Comparison of ENCODE assay signal across 1 cellular context in the genomic region with DNA sequence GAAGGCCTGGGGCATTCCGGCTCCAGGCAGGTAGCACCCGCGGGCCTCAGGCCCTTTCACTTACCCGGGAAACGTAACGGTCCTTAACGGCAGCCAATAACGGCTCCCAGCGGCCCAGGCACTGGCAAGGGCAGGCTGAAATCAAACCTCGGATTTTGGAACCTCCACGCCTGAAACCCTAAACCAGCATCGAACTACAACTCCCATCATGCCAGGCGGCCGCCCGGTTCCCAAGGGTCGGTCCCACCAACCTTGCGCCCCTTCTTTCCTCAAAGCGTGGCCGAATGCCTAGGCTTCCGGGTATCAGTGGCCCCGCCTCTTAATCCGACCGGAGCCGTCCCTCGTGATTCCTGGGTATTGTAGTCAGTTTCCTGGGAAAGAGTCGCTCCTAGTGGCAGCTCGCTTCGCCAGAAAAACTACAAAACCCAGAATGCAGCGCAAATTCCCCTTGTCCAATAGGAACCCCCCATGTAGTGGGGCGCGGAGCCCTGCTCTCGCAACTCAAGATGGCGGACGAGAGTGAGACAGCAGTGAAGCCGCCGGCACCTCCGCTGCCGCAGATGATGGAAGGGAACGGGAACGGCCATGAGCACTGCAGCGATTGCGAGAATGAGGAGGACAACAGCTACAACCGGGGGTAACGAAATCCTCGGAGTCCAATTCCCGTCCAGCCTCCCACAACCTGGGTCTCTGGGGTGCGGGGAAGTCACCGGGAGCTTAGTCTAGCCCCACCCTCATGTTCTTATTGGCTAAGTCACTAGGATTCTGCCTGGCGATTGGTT.
TF ChIP-seq lines count a peak whose summit lies in the region.

A gene (plus strand): TSS at position 494 of the 782 bp plus-strand sequence. CDS start 13 bp downstream, at position 507.

TF ChIP-seq in WTC11, 78 proteins besides CTCF, POLR2A, EP300 and RAD21 (continued from another document):
- TF ChIP-seq, protein P1, sequence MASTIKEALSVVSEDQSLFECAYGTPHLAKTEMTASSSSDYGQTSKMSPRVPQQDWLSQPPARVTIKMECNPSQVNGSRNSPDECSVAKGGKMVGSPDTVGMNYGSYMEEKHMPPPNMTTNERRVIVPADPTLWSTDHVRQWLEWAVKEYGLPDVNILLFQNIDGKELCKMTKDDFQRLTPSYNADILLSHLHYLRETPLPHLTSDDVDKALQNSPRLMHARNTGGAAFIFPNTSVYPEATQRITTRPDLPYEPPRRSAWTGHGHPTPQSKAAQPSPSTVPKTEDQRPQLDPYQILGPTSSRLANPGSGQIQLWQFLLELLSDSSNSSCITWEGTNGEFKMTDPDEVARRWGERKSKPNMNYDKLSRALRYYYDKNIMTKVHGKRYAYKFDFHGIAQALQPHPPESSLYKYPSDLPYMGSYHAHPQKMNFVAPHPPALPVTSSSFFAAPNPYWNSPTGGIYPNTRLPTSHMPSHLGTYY (CRISPR knock-in tag; IDR thresholded peaks at IDR 0.05), result no peak
- no peak for TF ChIP-seq CREB1 (CRISPR knock-in tag; IDR thresholded peaks at IDR 0.05)
- TF ChIP-seq SOX15 (CRISPR knock-in tag; IDR thresholded peaks at IDR 0.05), result no peak
- TF ChIP-seq ZNF671 (CRISPR knock-in tag; IDR thresholded peaks at IDR 0.05), result no peak
- TF ChIP-seq, protein P2, sequence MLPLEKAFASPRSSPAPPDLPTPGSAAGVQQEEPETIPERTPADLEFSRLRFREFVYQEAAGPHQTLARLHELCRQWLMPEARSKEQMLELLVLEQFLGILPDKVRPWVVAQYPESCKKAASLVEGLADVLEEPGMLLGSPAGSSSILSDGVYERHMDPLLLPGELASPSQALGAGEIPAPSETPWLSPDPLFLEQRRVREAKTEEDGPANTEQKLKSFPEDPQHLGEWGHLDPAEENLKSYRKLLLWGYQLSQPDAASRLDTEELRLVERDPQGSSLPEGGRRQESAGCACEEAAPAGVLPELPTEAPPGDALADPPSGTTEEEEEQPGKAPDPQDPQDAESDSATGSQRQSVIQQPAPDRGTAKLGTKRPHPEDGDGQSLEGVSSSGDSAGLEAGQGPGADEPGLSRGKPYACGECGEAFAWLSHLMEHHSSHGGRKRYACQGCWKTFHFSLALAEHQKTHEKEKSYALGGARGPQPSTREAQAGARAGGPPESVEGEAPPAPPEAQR (CRISPR knock-in tag; IDR thresholded peaks at IDR 0.05), result no peak
- no peak for TF ChIP-seq ZNF416 (CRISPR knock-in tag; IDR thresholded peaks at IDR 0.05)
- TF ChIP-seq FOXK1 (CRISPR knock-in tag; IDR thresholded peaks at IDR 0.05), result peak; percentile 35; the same call in 1 of the 2 replicates
- TF ChIP-seq NR3C1 (CRISPR knock-in tag; conservative IDR thresholded peaks at IDR 0.05; ENCODE audit: low read depth), result no peak
- no peak for TF ChIP-seq SMAD3 (CRISPR knock-in tag; IDR thresholded peaks at IDR 0.05; ENCODE audit: borderline replicate concordance)
- TF ChIP-seq, protein P3, sequence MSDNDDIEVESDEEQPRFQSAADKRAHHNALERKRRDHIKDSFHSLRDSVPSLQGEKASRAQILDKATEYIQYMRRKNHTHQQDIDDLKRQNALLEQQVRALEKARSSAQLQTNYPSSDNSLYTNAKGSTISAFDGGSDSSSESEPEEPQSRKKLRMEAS (CRISPR knock-in tag; IDR thresholded peaks at IDR 0.05), result peak; percentile 56
- TF ChIP-seq, protein P4, sequence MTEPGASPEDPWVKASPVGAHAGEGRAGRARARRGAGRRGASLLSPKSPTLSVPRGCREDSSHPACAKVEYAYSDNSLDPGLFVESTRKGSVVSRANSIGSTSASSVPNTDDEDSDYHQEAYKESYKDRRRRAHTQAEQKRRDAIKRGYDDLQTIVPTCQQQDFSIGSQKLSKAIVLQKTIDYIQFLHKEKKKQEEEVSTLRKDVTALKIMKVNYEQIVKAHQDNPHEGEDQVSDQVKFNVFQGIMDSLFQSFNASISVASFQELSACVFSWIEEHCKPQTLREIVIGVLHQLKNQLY (CRISPR knock-in tag; IDR thresholded peaks at IDR 0.05), result no peak
- TF ChIP-seq, protein P5, sequence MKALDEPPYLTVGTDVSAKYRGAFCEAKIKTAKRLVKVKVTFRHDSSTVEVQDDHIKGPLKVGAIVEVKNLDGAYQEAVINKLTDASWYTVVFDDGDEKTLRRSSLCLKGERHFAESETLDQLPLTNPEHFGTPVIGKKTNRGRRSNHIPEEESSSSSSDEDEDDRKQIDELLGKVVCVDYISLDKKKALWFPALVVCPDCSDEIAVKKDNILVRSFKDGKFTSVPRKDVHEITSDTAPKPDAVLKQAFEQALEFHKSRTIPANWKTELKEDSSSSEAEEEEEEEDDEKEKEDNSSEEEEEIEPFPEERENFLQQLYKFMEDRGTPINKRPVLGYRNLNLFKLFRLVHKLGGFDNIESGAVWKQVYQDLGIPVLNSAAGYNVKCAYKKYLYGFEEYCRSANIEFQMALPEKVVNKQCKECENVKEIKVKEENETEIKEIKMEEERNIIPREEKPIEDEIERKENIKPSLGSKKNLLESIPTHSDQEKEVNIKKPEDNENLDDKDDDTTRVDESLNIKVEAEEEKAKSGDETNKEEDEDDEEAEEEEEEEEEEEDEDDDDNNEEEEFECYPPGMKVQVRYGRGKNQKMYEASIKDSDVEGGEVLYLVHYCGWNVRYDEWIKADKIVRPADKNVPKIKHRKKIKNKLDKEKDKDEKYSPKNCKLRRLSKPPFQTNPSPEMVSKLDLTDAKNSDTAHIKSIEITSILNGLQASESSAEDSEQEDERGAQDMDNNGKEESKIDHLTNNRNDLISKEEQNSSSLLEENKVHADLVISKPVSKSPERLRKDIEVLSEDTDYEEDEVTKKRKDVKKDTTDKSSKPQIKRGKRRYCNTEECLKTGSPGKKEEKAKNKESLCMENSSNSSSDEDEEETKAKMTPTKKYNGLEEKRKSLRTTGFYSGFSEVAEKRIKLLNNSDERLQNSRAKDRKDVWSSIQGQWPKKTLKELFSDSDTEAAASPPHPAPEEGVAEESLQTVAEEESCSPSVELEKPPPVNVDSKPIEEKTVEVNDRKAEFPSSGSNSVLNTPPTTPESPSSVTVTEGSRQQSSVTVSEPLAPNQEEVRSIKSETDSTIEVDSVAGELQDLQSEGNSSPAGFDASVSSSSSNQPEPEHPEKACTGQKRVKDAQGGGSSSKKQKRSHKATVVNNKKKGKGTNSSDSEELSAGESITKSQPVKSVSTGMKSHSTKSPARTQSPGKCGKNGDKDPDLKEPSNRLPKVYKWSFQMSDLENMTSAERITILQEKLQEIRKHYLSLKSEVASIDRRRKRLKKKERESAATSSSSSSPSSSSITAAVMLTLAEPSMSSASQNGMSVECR (CRISPR knock-in tag; IDR thresholded peaks at IDR 0.05; ENCODE audit: borderline replicate concordance), result 0 out of 2 replicates have a peak, but pooled peaks have one; percentile 18
- TF ChIP-seq, protein P6, sequence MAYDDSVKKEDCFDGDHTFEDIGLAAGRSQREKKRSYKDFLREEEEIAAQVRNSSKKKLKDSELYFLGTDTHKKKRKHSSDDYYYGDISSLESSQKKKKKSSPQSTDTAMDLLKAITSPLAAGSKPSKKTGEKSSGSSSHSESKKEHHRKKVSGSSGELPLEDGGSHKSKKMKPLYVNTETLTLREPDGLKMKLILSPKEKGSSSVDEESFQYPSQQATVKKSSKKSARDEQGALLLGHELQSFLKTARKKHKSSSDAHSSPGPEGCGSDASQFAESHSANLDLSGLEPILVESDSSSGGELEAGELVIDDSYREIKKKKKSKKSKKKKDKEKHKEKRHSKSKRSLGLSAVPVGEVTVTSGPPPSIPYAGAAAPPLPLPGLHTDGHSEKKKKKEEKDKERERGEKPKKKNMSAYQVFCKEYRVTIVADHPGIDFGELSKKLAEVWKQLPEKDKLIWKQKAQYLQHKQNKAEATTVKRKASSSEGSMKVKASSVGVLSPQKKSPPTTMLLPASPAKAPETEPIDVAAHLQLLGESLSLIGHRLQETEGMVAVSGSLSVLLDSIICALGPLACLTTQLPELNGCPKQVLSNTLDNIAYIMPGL (CRISPR knock-in tag; IDR thresholded peaks at IDR 0.05), result no peak; the same call in 1 of the 2 replicates
- no peak for TF ChIP-seq FOXJ3 (CRISPR knock-in tag; IDR thresholded peaks at IDR 0.05; ENCODE audit: borderline replicate concordance)
- TF ChIP-seq, protein P7, sequence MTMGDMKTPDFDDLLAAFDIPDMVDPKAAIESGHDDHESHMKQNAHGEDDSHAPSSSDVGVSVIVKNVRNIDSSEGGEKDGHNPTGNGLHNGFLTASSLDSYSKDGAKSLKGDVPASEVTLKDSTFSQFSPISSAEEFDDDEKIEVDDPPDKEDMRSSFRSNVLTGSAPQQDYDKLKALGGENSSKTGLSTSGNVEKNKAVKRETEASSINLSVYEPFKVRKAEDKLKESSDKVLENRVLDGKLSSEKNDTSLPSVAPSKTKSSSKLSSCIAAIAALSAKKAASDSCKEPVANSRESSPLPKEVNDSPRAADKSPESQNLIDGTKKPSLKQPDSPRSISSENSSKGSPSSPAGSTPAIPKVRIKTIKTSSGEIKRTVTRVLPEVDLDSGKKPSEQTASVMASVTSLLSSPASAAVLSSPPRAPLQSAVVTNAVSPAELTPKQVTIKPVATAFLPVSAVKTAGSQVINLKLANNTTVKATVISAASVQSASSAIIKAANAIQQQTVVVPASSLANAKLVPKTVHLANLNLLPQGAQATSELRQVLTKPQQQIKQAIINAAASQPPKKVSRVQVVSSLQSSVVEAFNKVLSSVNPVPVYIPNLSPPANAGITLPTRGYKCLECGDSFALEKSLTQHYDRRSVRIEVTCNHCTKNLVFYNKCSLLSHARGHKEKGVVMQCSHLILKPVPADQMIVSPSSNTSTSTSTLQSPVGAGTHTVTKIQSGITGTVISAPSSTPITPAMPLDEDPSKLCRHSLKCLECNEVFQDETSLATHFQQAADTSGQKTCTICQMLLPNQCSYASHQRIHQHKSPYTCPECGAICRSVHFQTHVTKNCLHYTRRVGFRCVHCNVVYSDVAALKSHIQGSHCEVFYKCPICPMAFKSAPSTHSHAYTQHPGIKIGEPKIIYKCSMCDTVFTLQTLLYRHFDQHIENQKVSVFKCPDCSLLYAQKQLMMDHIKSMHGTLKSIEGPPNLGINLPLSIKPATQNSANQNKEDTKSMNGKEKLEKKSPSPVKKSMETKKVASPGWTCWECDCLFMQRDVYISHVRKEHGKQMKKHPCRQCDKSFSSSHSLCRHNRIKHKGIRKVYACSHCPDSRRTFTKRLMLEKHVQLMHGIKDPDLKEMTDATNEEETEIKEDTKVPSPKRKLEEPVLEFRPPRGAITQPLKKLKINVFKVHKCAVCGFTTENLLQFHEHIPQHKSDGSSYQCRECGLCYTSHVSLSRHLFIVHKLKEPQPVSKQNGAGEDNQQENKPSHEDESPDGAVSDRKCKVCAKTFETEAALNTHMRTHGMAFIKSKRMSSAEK (CRISPR knock-in tag; IDR thresholded peaks at IDR 0.05; ENCODE audit: borderline replicate concordance), result no peak
- TF ChIP-seq ESRRA (CRISPR knock-in tag; IDR thresholded peaks at IDR 0.05; ENCODE audit: borderline replicate concordance), result no peak
- no peak for TF ChIP-seq OVOL2 (CRISPR knock-in tag; IDR thresholded peaks at IDR 0.05; ENCODE audit: borderline replicate concordance)
- TF ChIP-seq NFE2L1 (CRISPR knock-in tag; IDR thresholded peaks at IDR 0.05), result peak; percentile 81
- TF ChIP-seq, protein P8, sequence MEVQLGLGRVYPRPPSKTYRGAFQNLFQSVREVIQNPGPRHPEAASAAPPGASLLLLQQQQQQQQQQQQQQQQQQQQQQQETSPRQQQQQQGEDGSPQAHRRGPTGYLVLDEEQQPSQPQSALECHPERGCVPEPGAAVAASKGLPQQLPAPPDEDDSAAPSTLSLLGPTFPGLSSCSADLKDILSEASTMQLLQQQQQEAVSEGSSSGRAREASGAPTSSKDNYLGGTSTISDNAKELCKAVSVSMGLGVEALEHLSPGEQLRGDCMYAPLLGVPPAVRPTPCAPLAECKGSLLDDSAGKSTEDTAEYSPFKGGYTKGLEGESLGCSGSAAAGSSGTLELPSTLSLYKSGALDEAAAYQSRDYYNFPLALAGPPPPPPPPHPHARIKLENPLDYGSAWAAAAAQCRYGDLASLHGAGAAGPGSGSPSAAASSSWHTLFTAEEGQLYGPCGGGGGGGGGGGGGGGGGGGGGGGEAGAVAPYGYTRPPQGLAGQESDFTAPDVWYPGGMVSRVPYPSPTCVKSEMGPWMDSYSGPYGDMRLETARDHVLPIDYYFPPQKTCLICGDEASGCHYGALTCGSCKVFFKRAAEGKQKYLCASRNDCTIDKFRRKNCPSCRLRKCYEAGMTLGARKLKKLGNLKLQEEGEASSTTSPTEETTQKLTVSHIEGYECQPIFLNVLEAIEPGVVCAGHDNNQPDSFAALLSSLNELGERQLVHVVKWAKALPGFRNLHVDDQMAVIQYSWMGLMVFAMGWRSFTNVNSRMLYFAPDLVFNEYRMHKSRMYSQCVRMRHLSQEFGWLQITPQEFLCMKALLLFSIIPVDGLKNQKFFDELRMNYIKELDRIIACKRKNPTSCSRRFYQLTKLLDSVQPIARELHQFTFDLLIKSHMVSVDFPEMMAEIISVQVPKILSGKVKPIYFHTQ (CRISPR knock-in tag; IDR thresholded peaks at IDR 0.05), result no peak
- TF ChIP-seq EMX1 (CRISPR knock-in tag; IDR thresholded peaks at IDR 0.05), result no peak
- TF ChIP-seq ZNF396 (CRISPR knock-in tag; IDR thresholded peaks at IDR 0.05; ENCODE audit: borderline replicate concordance), result no peak
- TF ChIP-seq SMAD4 (CRISPR knock-in tag; IDR thresholded peaks at IDR 0.05), result no peak
- TF ChIP-seq GRHL2 (CRISPR knock-in tag; IDR thresholded peaks at IDR 0.05; ENCODE audit: insufficient replicate concordance, severe bottlenecking), result no peak
- no peak for TF ChIP-seq MXD4 (CRISPR knock-in tag; IDR thresholded peaks at IDR 0.05; ENCODE audit: borderline replicate concordance)
- TF ChIP-seq ETV6 (CRISPR knock-in tag; IDR thresholded peaks at IDR 0.05), result no peak; the same call in 1 of the 2 replicates
